Comparison of ENCODE assay signal across 1 cellular context in the genomic region with DNA sequence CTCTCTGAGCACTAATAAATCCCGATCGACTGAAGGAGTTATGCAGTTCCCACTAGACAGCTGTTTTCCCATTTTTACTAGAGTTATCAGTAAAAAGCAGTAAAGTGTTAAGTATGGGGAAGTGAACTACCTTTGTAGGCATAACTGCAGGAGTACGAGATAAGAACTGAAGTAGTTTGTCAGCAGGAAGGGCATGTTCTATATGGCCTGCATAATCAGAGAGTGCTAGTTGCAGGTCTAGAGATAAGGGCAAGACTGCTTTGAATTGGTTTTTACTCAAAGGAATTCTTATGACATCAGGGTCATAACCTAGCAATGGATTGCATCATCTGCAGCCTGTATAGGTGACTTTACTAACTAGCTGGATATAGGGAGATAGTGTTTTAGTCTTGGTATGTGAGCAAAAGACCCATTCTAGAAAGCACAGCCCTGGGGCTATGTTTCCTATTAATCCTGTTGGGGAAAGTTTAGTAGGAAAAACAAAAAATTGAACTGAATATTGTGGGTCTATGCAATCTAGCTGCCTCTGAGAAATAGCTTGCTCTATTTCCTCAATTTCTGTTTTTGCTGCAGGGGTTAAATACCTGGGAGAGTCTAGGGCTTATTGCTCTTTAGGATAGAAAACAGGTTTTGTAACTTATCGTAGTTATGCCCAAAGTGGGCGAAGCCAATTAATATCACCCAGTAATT.
TF ChIP-seq lines count a peak whose summit lies in the region.

No MANE protein-coding gene starts in this region.

TF ChIP-seq in K562, 482 proteins besides CTCF, POLR2A, EP300 and RAD21 (continued from another document and continues in another):
- TF ChIP-seq PREB (CRISPR knock-in tag; IDR thresholded peaks at IDR 0.05), result no peak
- TF ChIP-seq HDAC8 (tag; IDR thresholded peaks at IDR 0.05), result no peak
- TF ChIP-seq EZH2 (IDR thresholded peaks at IDR 0.05; ENCODE audit: borderline replicate concordance, low read depth, low read length), result no peak; the same call in 1 of the 2 replicates
- TF ChIP-seq TEAD4 (IDR thresholded peaks at IDR 0.05; ENCODE audit: low read length), result peak; percentile 99
- TF ChIP-seq TEAD4 (CRISPR knock-in tag; IDR thresholded peaks at IDR 0.05; ENCODE audit: borderline replicate concordance), result no peak
- TF ChIP-seq FOSL1 (tag; conservative IDR thresholded peaks at IDR 0.05), result peak; percentile 77
- TF ChIP-seq ZNF23 (CRISPR knock-in tag; IDR thresholded peaks at IDR 0.05), result no peak
- TF ChIP-seq TAF1 (IDR thresholded peaks at IDR 0.05; ENCODE audit: control insufficient read depth, extremely low read depth, insufficient read depth, low read length, severe bottlenecking), result no peak
- TF ChIP-seq, protein P1, sequence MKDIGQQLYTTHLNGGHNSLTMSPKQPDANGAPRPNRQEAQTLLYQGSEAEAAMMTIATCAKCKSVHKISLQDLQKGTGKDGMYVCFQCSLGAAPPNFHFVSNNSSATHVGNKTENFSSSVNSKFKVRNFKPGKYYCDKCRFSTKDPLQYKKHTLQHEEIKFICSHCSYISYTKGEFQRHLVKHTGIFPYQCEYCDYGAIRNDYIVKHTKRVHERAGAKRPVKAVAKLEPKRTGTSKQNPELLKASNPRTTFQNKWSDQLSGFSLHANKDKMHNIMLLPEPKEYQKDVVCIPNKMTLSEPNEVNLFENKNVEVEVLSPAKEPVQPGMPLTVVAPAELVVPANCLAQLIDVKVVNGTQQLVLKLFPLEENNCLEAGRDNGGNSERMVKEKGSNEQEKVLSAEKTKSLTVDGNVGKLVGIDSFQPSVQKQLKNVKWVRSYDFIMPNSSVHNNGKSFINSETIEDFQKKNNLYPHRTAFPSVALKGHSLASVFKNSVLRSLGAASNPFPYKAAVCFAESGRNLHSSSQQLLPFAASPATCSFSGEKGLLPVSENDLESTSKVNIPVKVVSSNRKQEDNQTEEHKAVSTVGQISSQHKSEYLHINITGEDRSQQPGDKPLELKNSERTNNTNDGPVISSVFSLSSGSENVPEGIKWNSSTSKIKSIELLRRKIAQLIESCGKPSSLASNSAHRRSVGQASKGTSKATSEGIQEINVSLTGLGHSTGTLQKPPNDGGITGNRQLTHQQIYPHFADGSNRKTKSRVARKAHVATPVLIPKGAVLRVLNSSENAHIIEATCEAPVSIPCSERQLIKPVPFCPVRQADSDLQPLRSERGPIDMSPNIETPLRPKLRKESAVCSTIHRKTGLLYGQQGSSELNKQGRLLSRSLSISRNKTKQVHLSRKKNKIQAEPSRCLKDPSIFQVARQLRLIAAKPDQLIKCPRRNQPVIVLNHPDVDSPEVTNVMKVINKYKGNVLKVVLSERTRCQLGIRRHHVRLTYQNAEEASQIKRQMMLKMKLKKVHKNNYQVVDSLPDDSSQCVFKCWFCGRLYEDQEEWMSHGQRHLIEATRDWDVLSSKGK (CRISPR knock-in tag; IDR thresholded peaks at IDR 0.05), result no peak
- TF ChIP-seq SIX5 (IDR thresholded peaks at IDR 0.05; ENCODE audit: borderline replicate concordance in 1 of 2, insufficient read depth in 1 of 2, low read depth in 1 of 2, low read length in 2 of 2), result no peak
- TF ChIP-seq ZNF134 (CRISPR knock-in tag; conservative IDR thresholded peaks at IDR 0.05), result no peak; the same call in 1 of the 2 replicates
- TF ChIP-seq PRPF4 (IDR thresholded peaks at IDR 0.05; ENCODE audit: insufficient read depth, low read depth, low read length, poor library complexity, severe bottlenecking), result no peak
- peak; percentile 87 for TF ChIP-seq CXXC5 (CRISPR knock-in tag; IDR thresholded peaks at IDR 0.05)
- TF ChIP-seq KLF1 (tag; IDR thresholded peaks at IDR 0.05), result no peak
- TF ChIP-seq HNRNPLL (IDR thresholded peaks at IDR 0.05; ENCODE audit: low read depth, low read length, poor library complexity, severe bottlenecking), result no peak
- TF ChIP-seq NFYB (IDR thresholded peaks at IDR 0.05; ENCODE audit: extremely low read depth, insufficient read length), result no peak
- TF ChIP-seq PATZ1 (CRISPR knock-in tag; IDR thresholded peaks at IDR 0.05; ENCODE audit: borderline replicate concordance), result no peak
- peak; percentile 56; the same call in 1 of the 2 replicates for TF ChIP-seq RUNX1 (IDR thresholded peaks at IDR 0.05; ENCODE audit: low read depth)
- TF ChIP-seq BRCA1 (IDR thresholded peaks at IDR 0.05), result no peak
- no peak for TF ChIP-seq BRCA1 (CRISPR knock-in tag; IDR thresholded peaks at IDR 0.05)
- TF ChIP-seq ZNF165 (CRISPR knock-in tag; IDR thresholded peaks at IDR 0.05; ENCODE audit: borderline replicate concordance), result no peak
- TF ChIP-seq, protein P2, sequence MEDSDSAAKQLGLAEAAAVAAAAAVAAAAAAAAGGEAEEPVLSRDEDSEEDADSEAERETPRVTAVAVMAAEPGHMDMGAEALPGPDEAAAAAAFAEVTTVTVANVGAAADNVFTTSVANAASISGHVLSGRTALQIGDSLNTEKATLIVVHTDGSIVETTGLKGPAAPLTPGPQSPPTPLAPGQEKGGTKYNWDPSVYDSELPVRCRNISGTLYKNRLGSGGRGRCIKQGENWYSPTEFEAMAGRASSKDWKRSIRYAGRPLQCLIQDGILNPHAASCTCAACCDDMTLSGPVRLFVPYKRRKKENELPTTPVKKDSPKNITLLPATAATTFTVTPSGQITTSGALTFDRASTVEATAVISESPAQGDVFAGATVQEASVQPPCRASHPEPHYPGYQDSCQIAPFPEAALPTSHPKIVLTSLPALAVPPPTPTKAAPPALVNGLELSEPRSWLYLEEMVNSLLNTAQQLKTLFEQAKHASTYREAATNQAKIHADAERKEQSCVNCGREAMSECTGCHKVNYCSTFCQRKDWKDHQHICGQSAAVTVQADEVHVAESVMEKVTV (CRISPR knock-in tag; IDR thresholded peaks at IDR 0.05), result no peak
- TF ChIP-seq, protein P3, sequence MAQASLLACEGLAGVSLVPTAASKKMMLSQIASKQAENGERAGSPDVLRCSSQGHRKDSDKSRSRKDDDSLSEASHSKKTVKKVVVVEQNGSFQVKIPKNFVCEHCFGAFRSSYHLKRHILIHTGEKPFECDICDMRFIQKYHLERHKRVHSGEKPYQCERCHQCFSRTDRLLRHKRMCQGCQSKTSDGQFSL (CRISPR knock-in tag; IDR thresholded peaks at IDR 0.05), result no peak
- TF ChIP-seq, protein P3 (tag; IDR thresholded peaks at IDR 0.05), result no peak
- peak; percentile 98 for TF ChIP-seq SMARCA4 (IDR thresholded peaks at IDR 0.05)
- TF ChIP-seq ZNF507 (tag; conservative IDR thresholded peaks at IDR 0.05), result no peak
- no peak for TF ChIP-seq DNMT1 (IDR thresholded peaks at IDR 0.05)
- peak; percentile 98 for TF ChIP-seq HLTF (IDR thresholded peaks at IDR 0.05)
- TF ChIP-seq YY1 (IDR thresholded peaks at IDR 0.05; ENCODE audit: borderline replicate concordance in 1 of 3, control insufficient read depth in 1 of 3, extremely low read depth in 1 of 3, insufficient read depth in 3 of 3, insufficient read length in 1 of 3, insufficient replicate concordance in 2 of 3, low read depth in 1 of 3, low read length in 2 of 3), result no peak
- no peak for TF ChIP-seq ZNF695 (CRISPR knock-in tag; IDR thresholded peaks at IDR 0.05)
- TF ChIP-seq MAFK (IDR thresholded peaks at IDR 0.05; ENCODE audit: low read length), result 0 out of 2 replicates have a peak, but pooled peaks have one; percentile 10
- peak; percentile 84 for TF ChIP-seq THRB (CRISPR knock-in tag; conservative IDR thresholded peaks at IDR 0.05)
- peak; percentile 100 for TF ChIP-seq ATF3 (IDR thresholded peaks at IDR 0.05)
- peak; percentile 89 for TF ChIP-seq ATF3 (CRISPR knock-in tag; conservative IDR thresholded peaks at IDR 0.05)
- TF ChIP-seq DMBX1 (CRISPR knock-in tag; IDR thresholded peaks at IDR 0.05; ENCODE audit: borderline replicate concordance), result peak; percentile 94
- no peak for TF ChIP-seq ZBTB33 (CRISPR knock-in tag; IDR thresholded peaks at IDR 0.05)
- TF ChIP-seq, protein P4, sequence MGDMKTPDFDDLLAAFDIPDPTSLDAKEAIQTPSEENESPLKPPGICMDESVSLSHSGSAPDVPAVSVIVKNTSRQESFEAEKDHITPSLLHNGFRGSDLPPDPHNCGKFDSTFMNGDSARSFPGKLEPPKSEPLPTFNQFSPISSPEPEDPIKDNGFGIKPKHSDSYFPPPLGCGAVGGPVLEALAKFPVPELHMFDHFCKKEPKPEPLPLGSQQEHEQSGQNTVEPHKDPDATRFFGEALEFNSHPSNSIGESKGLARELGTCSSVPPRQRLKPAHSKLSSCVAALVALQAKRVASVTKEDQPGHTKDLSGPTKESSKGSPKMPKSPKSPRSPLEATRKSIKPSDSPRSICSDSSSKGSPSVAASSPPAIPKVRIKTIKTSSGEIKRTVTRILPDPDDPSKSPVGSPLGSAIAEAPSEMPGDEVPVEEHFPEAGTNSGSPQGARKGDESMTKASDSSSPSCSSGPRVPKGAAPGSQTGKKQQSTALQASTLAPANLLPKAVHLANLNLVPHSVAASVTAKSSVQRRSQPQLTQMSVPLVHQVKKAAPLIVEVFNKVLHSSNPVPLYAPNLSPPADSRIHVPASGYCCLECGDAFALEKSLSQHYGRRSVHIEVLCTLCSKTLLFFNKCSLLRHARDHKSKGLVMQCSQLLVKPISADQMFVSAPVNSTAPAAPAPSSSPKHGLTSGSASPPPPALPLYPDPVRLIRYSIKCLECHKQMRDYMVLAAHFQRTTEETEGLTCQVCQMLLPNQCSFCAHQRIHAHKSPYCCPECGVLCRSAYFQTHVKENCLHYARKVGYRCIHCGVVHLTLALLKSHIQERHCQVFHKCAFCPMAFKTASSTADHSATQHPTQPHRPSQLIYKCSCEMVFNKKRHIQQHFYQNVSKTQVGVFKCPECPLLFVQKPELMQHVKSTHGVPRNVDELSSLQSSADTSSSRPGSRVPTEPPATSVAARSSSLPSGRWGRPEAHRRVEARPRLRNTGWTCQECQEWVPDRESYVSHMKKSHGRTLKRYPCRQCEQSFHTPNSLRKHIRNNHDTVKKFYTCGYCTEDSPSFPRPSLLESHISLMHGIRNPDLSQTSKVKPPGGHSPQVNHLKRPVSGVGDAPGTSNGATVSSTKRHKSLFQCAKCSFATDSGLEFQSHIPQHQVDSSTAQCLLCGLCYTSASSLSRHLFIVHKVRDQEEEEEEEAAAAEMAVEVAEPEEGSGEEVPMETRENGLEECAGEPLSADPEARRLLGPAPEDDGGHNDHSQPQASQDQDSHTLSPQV (IDR thresholded peaks at IDR 0.05), result peak; percentile 19; the same call in 1 of the 2 replicates
